Comparison of ENCODE assay signal across 9 cellular contexts in genomic region chr3:69671082-69671952, GRCh38.
DNase-seq lines count a peak whose midpoint lies in the region; ATAC-seq and TF ChIP-seq lines count a peak whose summit lies in the region.
"Had no signal": no experiment of that assay in that cellular context is flagged by ENCODE, and none has a peak within 500 bp of the region (broad histone marks: within the 10 kb centered on the region; RNA-seq: fewer than 3 reads in every experiment).

No MANE protein-coding gene starts in this region.

- H3K4me3 Mint-ChIP-seq in natural killer cell = no peak overlapping the region
- no peak overlapping the region for H3K4me3 Mint-ChIP-seq in natural killer cell treated with Interleukin-12 subunit alpha and Interleukin-12 subunit beta and Interleukin-15 and Interleukin-18, amount 100 ng/mL, for 72 hours
- no peak overlapping the region for H3K4me3 Mint-ChIP-seq in naive thymus-derived CD4-positive, alpha-beta T cell

- H3K4me1 ChIP-seq in liver (ENCODE audit: control insufficient read depth in 4 of 4, insufficient read depth in 4 of 4, low read length in 3 of 4) = no peaks in the 10 kb centered on the region
- no peaks in the 10 kb centered on the region for H3K4me1 ChIP-seq in naive thymus-derived CD4-positive, alpha-beta T cell (ENCODE audit: control insufficient read depth in 2 of 2, insufficient read depth in 2 of 2, low read length in 2 of 2)

- H3K27ac Mint-ChIP-seq in natural killer cell = no peak overlapping the region
- H3K27ac Mint-ChIP-seq in natural killer cell treated with Interleukin-12 subunit alpha and Interleukin-12 subunit beta and Interleukin-15 and Interleukin-18, amount 100 ng/mL, for 72 hours = no peak overlapping the region
- no peak overlapping the region for H3K27ac Mint-ChIP-seq in naive thymus-derived CD4-positive, alpha-beta T cell

- TF ChIP-seq CTCF in natural killer cell (IDR thresholded peaks at IDR 0.05) = peak; percentile 32
- peak; percentile 83 for TF ChIP-seq CTCF in liver (IDR thresholded peaks at IDR 0.05; ENCODE audit: low read depth, low read length, missing input control)

- DNase-seq in natural killer cell (no peak), NCI-H526 treated with DMSO at 0.1 percent for 48 hours (lab: John Stamatoyannopoulos, UW) (peak; percentile 17), cerebellar cortex (ENCODE audit: low spot score) (peak; percentile 87)
- no peak for DNase-seq in natural killer cell treated with Interleukin-12 subunit alpha and Interleukin-12 subunit beta and Interleukin-15 and Interleukin-18, amount 100 ng/mL, for 72 hours (ENCODE audit: low spot score)
- no peak for DNase-seq in naive thymus-derived CD4-positive, alpha-beta T cell

- WGBS in liver = 56% methylated on average over 6 of the region's 6 CpGs

- H3K27ac ChIP-seq in liver (ENCODE audit: low read depth in 1 of 2, low read length in 2 of 2) = no peak overlapping the region
- H3K27ac ChIP-seq in naive thymus-derived CD4-positive, alpha-beta T cell (ENCODE audit: low read depth, low read length) = no peak overlapping the region
- H3K27ac ChIP-seq: epithelial cell of prostate had no signal

- no peak overlapping the region for H3K4me3 ChIP-seq in liver (ENCODE audit: low read depth in 1 of 3, low read length in 3 of 3)
- no peak overlapping the region for H3K4me3 ChIP-seq in naive thymus-derived CD4-positive, alpha-beta T cell (ENCODE audit: low read length)

- H3K36me3 Mint-ChIP-seq in natural killer cell = no peaks in the 10 kb centered on the region
- H3K36me3 Mint-ChIP-seq in natural killer cell treated with Interleukin-12 subunit alpha and Interleukin-12 subunit beta and Interleukin-15 and Interleukin-18, amount 100 ng/mL, for 72 hours = no peaks in the 10 kb centered on the region
- H3K36me3 Mint-ChIP-seq in naive thymus-derived CD4-positive, alpha-beta T cell = no peaks in the 10 kb centered on the region

- CTCF ChIA-PET in naive thymus-derived CD4-positive, alpha-beta T cell (lab: Charles Lee) = no interaction called here

- H3K4me1 Mint-ChIP-seq in natural killer cell = no peaks in the 10 kb centered on the region
- H3K4me1 Mint-ChIP-seq in natural killer cell treated with Interleukin-12 subunit alpha and Interleukin-12 subunit beta and Interleukin-15 and Interleukin-18, amount 100 ng/mL, for 72 hours (ENCODE audit: low read depth in 2 of 2) = no peaks in the 10 kb centered on the region
- H3K4me1 Mint-ChIP-seq in naive thymus-derived CD4-positive, alpha-beta T cell = no peaks in the 10 kb centered on the region

- no peaks in the 10 kb centered on the region for H3K9me3 Mint-ChIP-seq in natural killer cell
- H3K9me3 Mint-ChIP-seq in natural killer cell treated with Interleukin-12 subunit alpha and Interleukin-12 subunit beta and Interleukin-15 and Interleukin-18, amount 100 ng/mL, for 72 hours = no peaks in the 10 kb centered on the region
- H3K9me3 Mint-ChIP-seq in naive thymus-derived CD4-positive, alpha-beta T cell = peaks cover 0 to 3% (median 0%) of the 10 kb centered on the region in 11 donors

- no peaks in the 10 kb centered on the region for H3K36me3 ChIP-seq in liver (ENCODE audit: control insufficient read depth in 4 of 4, insufficient read depth in 3 of 4, low read depth in 1 of 4, low read length in 3 of 4)
- no peaks in the 10 kb centered on the region for H3K36me3 ChIP-seq in naive thymus-derived CD4-positive, alpha-beta T cell (ENCODE audit: control insufficient read depth in 2 of 3, insufficient read depth in 3 of 3, low read length in 3 of 3)

- no peak overlapping the region for H3K9ac ChIP-seq in liver (ENCODE audit: low read depth in 1 of 2, low read length in 2 of 2)

- no peaks in the 10 kb centered on the region for H3K27me3 ChIP-seq in liver (ENCODE audit: control insufficient read depth in 4 of 4, insufficient read depth in 4 of 4, low read length in 3 of 4)
- H3K27me3 ChIP-seq in naive thymus-derived CD4-positive, alpha-beta T cell (ENCODE audit: control insufficient read depth in 2 of 2, insufficient read depth in 2 of 2, low read length in 2 of 2) = no peaks in the 10 kb centered on the region

- ATAC-seq in natural killer cell (no peak), GM18861 (IDR thresholded peaks at IDR 0.05; ENCODE audit: unreplicated experiment) (no peak), HG03565 (IDR thresholded peaks at IDR 0.05; ENCODE audit: unreplicated experiment) (no peak)
- ATAC-seq in natural killer cell treated with Interleukin-12 subunit alpha and Interleukin-12 subunit beta and Interleukin-15 and Interleukin-18, amount 100 ng/mL, for 72 hours = no peak
- ATAC-seq in naive thymus-derived CD4-positive, alpha-beta T cell = no peak

- POLR2A ChIA-PET in naive thymus-derived CD4-positive, alpha-beta T cell (lab: Charles Lee) = no interaction called here

- H3K9me3 ChIP-seq in liver (ENCODE audit: control insufficient read depth in 4 of 4, low read length in 3 of 4) = no peaks in the 10 kb centered on the region
- H3K9me3 ChIP-seq in naive thymus-derived CD4-positive, alpha-beta T cell (ENCODE audit: control insufficient read depth in 2 of 3, low read length in 3 of 3) = no peaks in the 10 kb centered on the region

- peak; percentile 91 for TF ChIP-seq RAD21 in liver (IDR thresholded peaks at IDR 0.05)

- intact Hi-C loops in natural killer cell (cut with micrococcal nuclease) = no loop called here
- intact Hi-C loops in naive thymus-derived CD4-positive, alpha-beta T cell (cut with micrococcal nuclease) = loop anchor here in 1 of 2 donors (1.0 to 5.0 kb wide), 3 partner anchors 364 to 550 kb away; no protein-coding TSS in a partner anchor

- no peaks in the 10 kb centered on the region for H3K27me3 Mint-ChIP-seq in natural killer cell (ENCODE audit: low read depth in 2 of 2)
- no peaks in the 10 kb centered on the region for H3K27me3 Mint-ChIP-seq in natural killer cell treated with Interleukin-12 subunit alpha and Interleukin-12 subunit beta and Interleukin-15 and Interleukin-18, amount 100 ng/mL, for 72 hours
- peaks cover 0 to 22% (median 4%) of the 10 kb centered on the region in 5 donors for H3K27me3 Mint-ChIP-seq in naive thymus-derived CD4-positive, alpha-beta T cell

TF ChIP-seq in liver, 16 proteins besides CTCF, POLR2A, EP300 and RAD21:
- TF ChIP-seq HNF4G (IDR thresholded peaks at IDR 0.05) = no peak
- no peak for TF ChIP-seq FOXA2 (IDR thresholded peaks at IDR 0.05)
- TF ChIP-seq YY1 (IDR thresholded peaks at IDR 0.05) = no peak
- TF ChIP-seq GABPA (IDR thresholded peaks at IDR 0.05 in 1 of 2, conservative IDR thresholded peaks at IDR 0.05 in 1 of 2) = no peak
- no peak for TF ChIP-seq NR2F2 (IDR thresholded peaks at IDR 0.05)
- TF ChIP-seq, protein P1, sequence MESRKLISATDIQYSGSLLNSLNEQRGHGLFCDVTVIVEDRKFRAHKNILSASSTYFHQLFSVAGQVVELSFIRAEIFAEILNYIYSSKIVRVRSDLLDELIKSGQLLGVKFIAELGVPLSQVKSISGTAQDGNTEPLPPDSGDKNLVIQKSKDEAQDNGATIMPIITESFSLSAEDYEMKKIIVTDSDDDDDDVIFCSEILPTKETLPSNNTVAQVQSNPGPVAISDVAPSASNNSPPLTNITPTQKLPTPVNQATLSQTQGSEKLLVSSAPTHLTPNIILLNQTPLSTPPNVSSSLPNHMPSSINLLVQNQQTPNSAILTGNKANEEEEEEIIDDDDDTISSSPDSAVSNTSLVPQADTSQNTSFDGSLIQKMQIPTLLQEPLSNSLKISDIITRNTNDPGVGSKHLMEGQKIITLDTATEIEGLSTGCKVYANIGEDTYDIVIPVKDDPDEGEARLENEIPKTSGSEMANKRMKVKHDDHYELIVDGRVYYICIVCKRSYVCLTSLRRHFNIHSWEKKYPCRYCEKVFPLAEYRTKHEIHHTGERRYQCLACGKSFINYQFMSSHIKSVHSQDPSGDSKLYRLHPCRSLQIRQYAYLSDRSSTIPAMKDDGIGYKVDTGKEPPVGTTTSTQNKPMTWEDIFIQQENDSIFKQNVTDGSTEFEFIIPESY (IDR thresholded peaks at IDR 0.05) = no peak
- no peak for TF ChIP-seq MAX (IDR thresholded peaks at IDR 0.05)
- no peak for TF ChIP-seq RXRA (IDR thresholded peaks at IDR 0.05)
- TF ChIP-seq TAF1 (conservative IDR thresholded peaks at IDR 0.05) = no peak
- TF ChIP-seq HNF4A (conservative IDR thresholded peaks at IDR 0.05) = no peak
- TF ChIP-seq REST (IDR thresholded peaks at IDR 0.05) = no peak
- no peak for TF ChIP-seq SP1 (IDR thresholded peaks at IDR 0.05)
- no peak for TF ChIP-seq JUND (IDR thresholded peaks at IDR 0.05)

Comparison
In these comparisons a context has a peak if more than half of its experiments do, and no peak if none do; other contexts are left out.
1. DNase-seq: peak in NCI-H526 treated with DMSO at 0.1 percent for 48 hours (single experiment) and cerebellar cortex (single experiment); none in natural killer cell (single experiment), natural killer cell treated with Interleukin-12 subunit alpha and Interleukin-12 subunit beta and Interleukin-15 and Interleukin-18, amount 100 ng/mL, for 72 hours (single experiment) and naive thymus-derived CD4-positive, alpha-beta T cell (0 of 9).